Comparison of ENCODE assay signal across 1 cellular context in the genomic region with DNA sequence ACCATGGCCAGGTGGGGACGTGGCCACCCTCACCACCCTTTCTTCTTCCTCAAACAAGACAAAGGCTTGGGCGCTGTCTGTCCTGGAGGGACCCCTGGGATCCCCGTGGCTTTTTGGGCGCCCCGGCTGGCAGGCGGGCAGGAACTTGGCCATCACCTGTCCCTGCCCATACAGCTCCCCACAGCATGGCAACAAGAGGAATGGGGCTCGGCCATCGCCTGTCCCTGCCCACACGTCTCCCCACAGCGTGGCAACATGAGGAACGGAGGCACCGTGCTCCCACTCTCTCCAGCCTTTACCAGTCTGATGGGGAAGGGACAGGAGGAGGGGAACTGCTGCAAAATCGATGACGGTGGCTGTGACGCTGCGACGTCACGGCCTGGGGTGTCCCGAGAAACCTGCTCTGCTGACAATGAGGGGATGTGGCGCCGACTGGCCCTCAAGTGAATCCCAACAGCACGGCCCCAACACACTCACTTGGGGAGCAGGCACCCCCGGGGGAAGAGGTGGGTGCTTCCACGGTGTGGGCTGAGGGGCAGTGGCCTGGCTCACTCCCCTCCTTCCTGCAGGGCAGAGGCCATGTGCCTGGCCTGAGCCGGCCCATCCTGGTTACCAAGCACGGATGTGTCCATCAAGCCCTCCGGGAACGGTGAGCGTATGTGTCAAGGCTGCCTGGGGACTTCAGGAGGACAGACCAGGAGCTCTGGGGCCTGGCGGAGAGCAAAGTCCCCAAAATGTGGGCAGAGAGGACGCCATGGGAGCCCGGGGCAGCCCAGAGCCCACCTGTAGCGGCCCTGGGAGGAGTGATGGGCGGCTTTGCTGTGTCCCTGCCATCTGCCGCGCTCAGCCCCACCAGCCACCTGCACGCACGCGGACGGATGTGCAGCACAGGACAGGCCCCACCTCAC.
TF ChIP-seq lines count a peak whose summit lies in the region.

No MANE protein-coding gene starts in this region.

TF ChIP-seq in HepG2, 621 proteins besides CTCF, POLR2A, EP300 and RAD21:
- TF ChIP-seq, protein P1, sequence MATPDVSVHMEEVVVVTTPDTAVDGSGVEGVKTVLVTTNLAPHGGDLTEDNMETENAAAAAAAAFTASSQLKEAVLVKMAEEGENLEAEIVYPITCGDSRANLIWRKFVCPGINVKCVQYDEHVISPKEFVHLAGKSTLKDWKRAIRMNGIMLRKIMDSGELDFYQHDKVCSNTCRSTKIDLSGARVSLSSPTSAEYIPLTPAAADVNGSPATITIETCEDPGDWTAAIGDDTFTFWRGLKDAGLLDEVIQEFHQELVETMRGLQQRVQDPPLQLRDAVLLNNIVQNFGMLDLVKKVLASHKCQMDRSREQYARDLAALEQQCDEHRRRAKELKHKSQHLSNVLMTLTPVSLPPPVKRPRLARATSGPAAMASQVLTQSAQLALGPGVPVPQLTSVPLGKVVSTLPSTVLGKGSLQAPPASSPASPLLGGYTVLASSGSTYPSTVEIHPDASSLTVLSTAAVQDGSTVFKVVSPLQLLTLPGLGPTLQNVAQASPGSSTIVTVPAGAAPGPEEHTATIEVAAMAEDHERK (CRISPR knock-in tag; IDR thresholded peaks at IDR 0.05; ENCODE audit: low read depth), result no peak
- TF ChIP-seq AGO2 (optimal IDR thresholded peaks at IDR 0.05; ENCODE audit: low read depth, low read length), result peak; percentile 75
TF ChIP-seq in HepG2: peak in this region for 1.
